Comparison of ENCODE assay signal across 8 cellular contexts in genomic region chr12:106358410-106359241, GRCh38. TPM values are rescaled to one million over a fixed set of nuclear protein-coding genes. Genes with fewer than 3 reads are reported as not detected.
A peak's percentile ranks its signal among the peaks of the same experiment; 100 is the strongest.
DNase-seq lines count a peak whose midpoint lies in the region; ATAC-seq and TF ChIP-seq lines count a peak whose summit lies in the region.

No MANE protein-coding gene starts in this region.

- peaks cover 17% of the 10 kb centered on the region for H3K4me1 Mint-ChIP-seq in stimulated activated naive CD8-positive, alpha-beta T cell treated with anti-CD3 and anti-CD28 coated beads, Interleukin-15, Interleukin-2, amounts not matched to agents 100 ng/mL and 50 ng/mL, for 24 hours (ENCODE audit: low read depth)
- H3K4me1 Mint-ChIP-seq in naive thymus-derived CD8-positive, alpha-beta T cell = peaks cover 10 to 20% (median 19%) of the 10 kb centered on the region in 4 donors

- H3K27ac Mint-ChIP-seq in stimulated activated naive CD8-positive, alpha-beta T cell treated with anti-CD3 and anti-CD28 coated beads, Interleukin-15, Interleukin-2, amounts not matched to agents 100 ng/mL and 50 ng/mL, for 24 hours = peak overlapping the region; percentile 95
- peak overlapping the region; percentile 80 to 97 (median 93) for H3K27ac Mint-ChIP-seq in naive thymus-derived CD8-positive, alpha-beta T cell

- no peaks in the 10 kb centered on the region; the same call in 1 of the 2 replicates for H3K4me1 ChIP-seq in SJCRH30

- H3K9me3 ChIP-seq in SJCRH30 (replicated peaks) = no peaks in the 10 kb centered on the region

- TF ChIP-seq CTCF in epithelial cell of esophagus (IDR thresholded peaks at IDR 0.05; ENCODE audit: insufficient read depth, low read depth, low read length, missing control alignments) = no peak

- no peaks in the 10 kb centered on the region for H3K27me3 ChIP-seq in SJCRH30

- POLR2A ChIA-PET in naive thymus-derived CD8-positive, alpha-beta T cell (lab: Charles Lee) = interaction anchor here (1.1 to 2.9 kb wide), 6 partner anchors 20 to 1123 kb away, joined by 3 to 57 read pairs (median 11); partner anchors contain the start of genes APPL2, CRY1, TCP11L2 and TMEM263

- H3K36me3 Mint-ChIP-seq in stimulated activated naive CD8-positive, alpha-beta T cell treated with anti-CD3 and anti-CD28 coated beads, Interleukin-15, Interleukin-2, amounts not matched to agents 100 ng/mL and 50 ng/mL, for 24 hours (ENCODE audit: low read depth) = peaks cover 7% of the 10 kb centered on the region
- H3K36me3 Mint-ChIP-seq in naive thymus-derived CD8-positive, alpha-beta T cell = no peaks in the 10 kb centered on the region

- H3K4me3 ChIP-seq in SJCRH30 (peak overlapping the region; percentile 71), epithelial cell of esophagus (ENCODE audit: low read length) (peak overlapping the region; percentile 89)

- peak overlapping the region; percentile 97 for H3K4me3 Mint-ChIP-seq in stimulated activated naive CD8-positive, alpha-beta T cell treated with anti-CD3 and anti-CD28 coated beads, Interleukin-15, Interleukin-2, amounts not matched to agents 100 ng/mL and 50 ng/mL, for 24 hours
- H3K4me3 Mint-ChIP-seq in naive thymus-derived CD8-positive, alpha-beta T cell = peak overlapping the region; percentile 82 to 97 (median 93)

- no peaks in the 10 kb centered on the region for H3K27me3 Mint-ChIP-seq in stimulated activated naive CD8-positive, alpha-beta T cell treated with anti-CD3 and anti-CD28 coated beads, Interleukin-15, Interleukin-2, amounts not matched to agents 100 ng/mL and 50 ng/mL, for 24 hours
- H3K27me3 Mint-ChIP-seq in naive thymus-derived CD8-positive, alpha-beta T cell = peaks cover 0 to 3% (median 0%) of the 10 kb centered on the region in 5 donors

- H3K27ac ChIP-seq in SJCRH30 = peak overlapping the region; percentile 59

- no peak for DNase-seq in stimulated activated naive CD8-positive, alpha-beta T cell treated with anti-CD3 and anti-CD28 coated beads, Interleukin-15, Interleukin-2, amounts not matched to agents 100 U/mL and 50 U/mL, for 24 hours
- DNase-seq in SJCRH30 = peak; percentile 49 to 64
- peak; percentile 27 for DNase-seq in epithelial cell of esophagus (ENCODE audit: low read depth)
- DNase-seq in naive thymus-derived CD8-positive, alpha-beta T cell = no peak
- DNase-seq in mesenteric fat pad (ENCODE audit: low spot score) = no peak

- no peak for ATAC-seq in stimulated activated naive CD8-positive, alpha-beta T cell treated with anti-CD3 and anti-CD28 coated beads, Interleukin-15, Interleukin-2, amounts not matched to agents 100 U/mL and 50 U/mL, for 24 hours
- peak; percentile 10 for ATAC-seq in HG03159 (IDR thresholded peaks at IDR 0.05; ENCODE audit: unreplicated experiment)
- ATAC-seq in naive thymus-derived CD8-positive, alpha-beta T cell = no peak
- ATAC-seq in HG03097 (IDR thresholded peaks at IDR 0.05; ENCODE audit: low FRiP score, unreplicated experiment) = no peak

- H3K36me3 ChIP-seq in SJCRH30 = no peaks in the 10 kb centered on the region

- no peaks in the 10 kb centered on the region for H3K9me3 Mint-ChIP-seq in stimulated activated naive CD8-positive, alpha-beta T cell treated with anti-CD3 and anti-CD28 coated beads, Interleukin-15, Interleukin-2, amounts not matched to agents 100 ng/mL and 50 ng/mL, for 24 hours
- H3K9me3 Mint-ChIP-seq in naive thymus-derived CD8-positive, alpha-beta T cell = no peaks in the 10 kb centered on the region

RNA-seq across cellular contexts. Expression of gene POLR3B, which starts 1.1 kb away (rescaled TPM):
- 15.3 and 15.8 TPM in 2 replicates for total RNA-seq in SJCRH30 (2014; rRNA removed; shearing (Covaris generic))
- total RNA-seq in naive thymus-derived CD8-positive, alpha-beta T cell = 1 to 10 TPM; 8.1 to 9.1 TPM
- 1 to 10 TPM; 3.1 to 6.2 (median 4.2) TPM for polyA plus RNA-seq in naive thymus-derived CD8-positive, alpha-beta T cell
- 11.8 TPM for total RNA-seq in mesenteric fat pad

RNA-seq across cellular contexts. Expression of gene TCP11L2, which starts 56.1 kb away (rescaled TPM):
- 0.25 and 0.30 TPM in 2 replicates for total RNA-seq in SJCRH30 (2014; rRNA removed; shearing (Covaris generic))
- 100 to 1,000 TPM; 203 to 211 TPM for total RNA-seq in naive thymus-derived CD8-positive, alpha-beta T cell
- 10 to 100 TPM; 30.6 to 45.4 (median 34.7) TPM for polyA plus RNA-seq in naive thymus-derived CD8-positive, alpha-beta T cell
- total RNA-seq in mesenteric fat pad = 19.4 TPM

Comparison
In these comparisons a context has a peak if more than half of its experiments do, and no peak if none do; other contexts are left out.
1. DNase-seq: peak in SJCRH30 (2 of 2) and epithelial cell of esophagus (single experiment); none in stimulated activated naive CD8-positive, alpha-beta T cell treated with anti-CD3 and anti-CD28 coated beads, Interleukin-15, Interleukin-2, amounts not matched to agents 100 U/mL and 50 U/mL, for 24 hours (single experiment), naive thymus-derived CD8-positive, alpha-beta T cell (0 of 10) and mesenteric fat pad (single experiment).
2. RNA of gene TCP11L2, which starts 56.1 kb away (total RNA-seq): 203 to 211 TPM in naive thymus-derived CD8-positive, alpha-beta T cell and 19.4 TPM in mesenteric fat pad (single experiment); 0.25 to 0.30 TPM in SJCRH30; every median in the first group is over 10 times any median in the second.